Comparison of ENCODE assay signal across 18 cellular contexts in the genomic region with DNA sequence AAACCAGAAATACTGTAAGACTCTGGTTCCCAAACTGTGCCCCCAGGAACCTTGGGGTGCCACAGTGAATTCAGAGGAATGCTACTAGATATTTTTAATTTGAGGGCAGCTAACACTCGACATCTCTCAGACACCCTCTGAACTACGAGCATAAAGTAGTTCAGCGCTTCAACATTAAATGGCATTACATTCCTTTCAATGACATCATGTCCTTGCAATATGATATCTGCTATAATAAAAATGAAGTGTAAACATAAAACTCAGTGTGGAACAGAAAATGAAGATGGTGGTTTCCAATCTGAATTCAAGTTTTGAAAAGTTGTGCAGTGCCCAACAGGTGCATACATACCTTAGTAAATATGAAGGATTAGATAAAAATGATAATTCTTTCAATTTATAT.
"Had no signal": no experiment of that assay in that cellular context is flagged by ENCODE, and none has a peak within 500 bp of the region (broad histone marks: within the 10 kb centered on the region; RNA-seq: fewer than 3 reads in every experiment).

No MANE protein-coding gene starts in this region.

- H3K27me3 ChIP-seq: breast epithelium, esophagus muscularis mucosa, heart left ventricle, stomach had no signal

- DNase-seq: activated CD4-positive, alpha-beta memory T cell treated with anti-CD3 and anti-CD28 coated beads for 36 hours; activated CD4-positive, alpha-beta T cell treated with anti-CD3 and anti-CD28 coated beads for 1 hour; activated gamma-delta T cell; activated T-cell treated with anti-CD3 and anti-CD28 coated beads, Interleukin-2, amount 50 U/mL, for 4 hours; amygdala; foreskin melanocyte; heart left ventricle; occipital lobe; stimulated activated CD4-positive, alpha-beta T cell treated with anti-CD3 and anti-CD28 coated beads, Interleukin-15, amount 100 ng/mL, for 24 hours; stimulated activated CD4-positive, alpha-beta T cell treated with anti-CD3 and anti-CD28 coated beads, Interleukin-4, amount 100 ng/mL, for 24 hours; stomach; T-helper 9 cell had no signal

- H3K9me3 Mint-ChIP-seq: activated CD4-positive, alpha-beta memory T cell treated with anti-CD3 and anti-CD28 coated beads for 36 hours; activated T-cell treated with anti-CD3 and anti-CD28 coated beads, Interleukin-2, amount 50 U/mL, for 4 hours; nephron had no signal

- H3K27ac Mint-ChIP-seq: activated CD4-positive, alpha-beta memory T cell treated with anti-CD3 and anti-CD28 coated beads for 36 hours; activated naive CD8-positive, alpha-beta T cell; nephron had no signal

- H3K36me3 Mint-ChIP-seq: activated CD4-positive, alpha-beta memory T cell treated with anti-CD3 and anti-CD28 coated beads for 36 hours; activated naive CD8-positive, alpha-beta T cell had no signal

- H3K36me3 ChIP-seq: breast epithelium, esophagus muscularis mucosa, heart left ventricle, stomach, thoracic aorta had no signal

- H3K27ac ChIP-seq: breast epithelium, esophagus muscularis mucosa, heart left ventricle, stomach, thoracic aorta had no signal

- H3K4me1 ChIP-seq: breast epithelium had no signal

- H3K4me3 ChIP-seq: breast epithelium, esophagus muscularis mucosa, heart left ventricle, stomach, thoracic aorta had no signal

- H3K27me3 Mint-ChIP-seq: activated CD4-positive, alpha-beta memory T cell treated with anti-CD3 and anti-CD28 coated beads for 36 hours; activated naive CD8-positive, alpha-beta T cell had no signal

- H3K4me3 Mint-ChIP-seq: activated CD4-positive, alpha-beta memory T cell treated with anti-CD3 and anti-CD28 coated beads for 36 hours; activated naive CD8-positive, alpha-beta T cell; activated T-cell treated with anti-CD3 and anti-CD28 coated beads, Interleukin-2, amount 50 U/mL, for 4 hours; nephron had no signal

- H3K9me3 ChIP-seq: breast epithelium, esophagus muscularis mucosa, stomach, thoracic aorta had no signal

- ATAC-seq: activated T-cell treated with anti-CD3 and anti-CD28 coated beads, Interleukin-2, amount 50 U/mL, for 4 hours; heart left ventricle; left lobe of liver had no signal
